ENCODE assay signal across 1 cellular context in the genomic region with DNA sequence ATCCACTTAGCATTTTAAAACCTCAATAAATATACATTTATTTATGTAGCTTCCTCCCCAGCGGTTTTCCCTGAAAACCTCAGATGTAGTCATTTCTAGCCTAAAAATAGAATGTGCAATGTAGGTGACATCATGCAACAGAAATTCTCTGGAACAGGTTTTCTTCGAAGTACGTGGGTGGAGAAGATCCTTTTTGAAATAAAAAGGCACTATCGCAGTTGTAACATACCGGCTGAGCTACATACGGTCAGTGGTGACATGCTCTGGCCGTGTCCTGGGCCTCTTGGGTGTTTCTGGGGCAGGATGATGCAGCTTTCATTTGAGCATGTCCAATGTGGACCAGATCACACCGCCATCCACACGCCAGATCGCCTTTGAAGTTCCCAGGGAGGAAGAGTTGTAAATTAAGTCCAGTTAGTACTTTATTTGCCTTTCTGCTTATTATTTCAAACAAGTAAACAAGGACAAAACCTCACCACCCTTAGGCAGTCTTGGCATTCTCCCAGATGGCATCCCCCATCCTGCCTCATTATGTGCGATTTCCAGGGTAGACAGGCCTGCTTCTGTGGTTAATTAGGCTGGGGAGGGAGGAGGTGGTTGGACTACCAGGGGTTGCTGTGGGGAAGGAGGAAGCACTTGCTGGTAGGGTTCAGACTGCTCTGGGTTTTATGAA.
TF ChIP-seq lines count a peak whose summit lies in the region.

No MANE protein-coding gene starts in this region.

TF ChIP-seq in SK-N-SH treated with all-trans-retinoic acid at 6 μM for 48 hours, 23 proteins besides CTCF, POLR2A, EP300 and RAD21 (continued from another document):
- TF ChIP-seq, protein P1, sequence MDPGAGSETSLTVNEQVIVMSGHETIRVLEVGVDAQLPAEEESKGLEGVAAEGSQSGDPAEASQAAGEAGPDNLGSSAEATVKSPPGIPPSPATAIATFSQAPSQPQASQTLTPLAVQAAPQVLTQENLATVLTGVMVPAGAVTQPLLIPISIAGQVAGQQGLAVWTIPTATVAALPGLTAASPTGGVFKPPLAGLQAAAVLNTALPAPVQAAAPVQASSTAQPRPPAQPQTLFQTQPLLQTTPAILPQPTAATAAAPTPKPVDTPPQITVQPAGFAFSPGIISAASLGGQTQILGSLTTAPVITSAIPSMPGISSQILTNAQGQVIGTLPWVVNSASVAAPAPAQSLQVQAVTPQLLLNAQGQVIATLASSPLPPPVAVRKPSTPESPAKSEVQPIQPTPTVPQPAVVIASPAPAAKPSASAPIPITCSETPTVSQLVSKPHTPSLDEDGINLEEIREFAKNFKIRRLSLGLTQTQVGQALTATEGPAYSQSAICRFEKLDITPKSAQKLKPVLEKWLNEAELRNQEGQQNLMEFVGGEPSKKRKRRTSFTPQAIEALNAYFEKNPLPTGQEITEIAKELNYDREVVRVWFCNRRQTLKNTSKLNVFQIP (CRISPR knock-in tag; IDR thresholded peaks at IDR 0.05; ENCODE audit: borderline replicate concordance, low read depth) = no peak
TF ChIP-seq in SK-N-SH treated with all-trans-retinoic acid at 6 μM for 48 hours: peak in this region for 7.
